ENCODE assay signal across 23 cellular contexts in the genomic region with DNA sequence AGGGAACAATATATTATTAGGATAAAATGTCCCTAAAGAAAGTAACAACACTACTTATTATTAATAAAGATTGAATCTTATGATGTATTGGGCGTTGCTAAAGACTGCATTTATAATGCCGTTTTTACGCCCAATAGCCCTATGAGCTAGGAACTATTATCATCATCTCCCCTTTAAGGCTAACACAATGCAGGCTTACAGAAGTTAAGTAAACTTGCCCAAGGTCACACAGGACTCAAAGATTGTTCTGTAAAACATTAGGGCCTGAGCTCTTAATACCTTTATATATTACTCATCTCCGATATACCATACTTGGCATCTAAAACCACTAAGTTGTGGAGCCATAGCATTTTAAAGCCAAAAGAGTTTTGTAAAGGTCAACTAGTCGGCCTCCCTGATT.
DNase-seq lines count a peak whose midpoint lies in the region; ATAC-seq, FAIRE-seq and TF ChIP-seq lines count a peak whose summit lies in the region.
"Had no signal": no experiment of that assay in that cellular context is flagged by ENCODE, and none has a peak within 500 bp of the region (broad histone marks: within the 10 kb centered on the region; RNA-seq: fewer than 3 reads in every experiment).

No MANE protein-coding gene starts in this region.

- WGBS in pancreas, 2 donors: 59 to 61% methylated on average over 5 of the region's 5 CpGs

- peak in 3 of 4 donors; percentile 23 to 78 (median 57) for ATAC-seq in pancreas
- ATAC-seq in gastrocnemius medialis: no peak
- ATAC-seq in HG03045 (IDR thresholded peaks at IDR 0.05; ENCODE audit: unreplicated experiment): no peak
- ATAC-seq: CD8-positive, alpha-beta T cell; GM12878 had no signal

- H3K4me3 ChIP-seq in pancreas (no peak overlapping the region), gastrocnemius medialis (no peak overlapping the region)
- H3K4me3 ChIP-seq: BLaER1, GM12878, HAP-1 had no signal

- H3K36me3 ChIP-seq in pancreas: peaks cover 0 to 6% (median 0%) of the 10 kb centered on the region in 3 donors
- no peaks in the 10 kb centered on the region for H3K36me3 ChIP-seq in gastrocnemius medialis
- H3K36me3 ChIP-seq: BLaER1, HAP-1 had no signal

- H3K4me1 ChIP-seq in pancreas (peaks cover 0 to 7% (median 7%) of the 10 kb centered on the region in 3 donors), gastrocnemius medialis (peaks cover 6 to 15% of the 10 kb centered on the region in 2 donors)
- H3K4me1 ChIP-seq: BLaER1, Caco-2 had no signal

- intact Hi-C loops in pancreas (cut with DNase I) (no loop called here), gastrocnemius medialis (cut with DNase I; ENCODE audit: low total_unique reads) (loop anchor here (5.0 to 10.0 kb wide), 2 partner anchors 85 to 203 kb away; no protein-coding TSS in a partner anchor)

- TF ChIP-seq CTCF in pancreas (IDR thresholded peaks at IDR 0.05) (no peak), gastrocnemius medialis (IDR thresholded peaks at IDR 0.05 in 4 of 5, conservative IDR thresholded peaks at IDR 0.05 in 1 of 5) (no peak)

- H3K9me3 ChIP-seq in pancreas: no peaks in the 10 kb centered on the region
- no peaks in the 10 kb centered on the region for H3K9me3 ChIP-seq in gastrocnemius medialis
- H3K9me3 ChIP-seq: BLaER1, Caco-2, HAP-1 had no signal

- FAIRE-seq in pancreas (lab: Jason Lieb, UNC): no peak
- FAIRE-seq: A204.1, GM12878, H54 had no signal

- DNase-seq in ELR (ENCODE audit: low read depth): peak; percentile 4
- peak; percentile 31 for DNase-seq in iris pigment epithelial cell (ENCODE audit: low read depth)
- no peak for DNase-seq in pancreas
- no peak for DNase-seq in gastrocnemius medialis
- DNase-seq in cerebellar nuclear complex (lab: John Stamatoyannopoulos, UW): no peak
- DNase-seq in activated naive CD4-positive, alpha-beta T cell treated with Interleukin-2 at 50 U/mL for 16 hours: no peak
- no peak for DNase-seq in NCI-H748 (lab: John Stamatoyannopoulos, UW; ENCODE audit: unreplicated experiment)
- DNase-seq: Caco-2; CD4-positive, CD25-positive, alpha-beta regulatory T cell; CD8-positive, alpha-beta T cell; DMS153; DND-41; GDM1; GOT3; HFFc6 had no signal

- TF ChIP-seq POLR2A in gastrocnemius medialis (IDR thresholded peaks at IDR 0.05): no peak

- H3K27me3 ChIP-seq in pancreas: no peaks in the 10 kb centered on the region
- no peaks in the 10 kb centered on the region for H3K27me3 ChIP-seq in gastrocnemius medialis
- H3K27me3 ChIP-seq: BLaER1 had no signal

- in situ Hi-C loops in gastrocnemius medialis (cut with MboI; ENCODE audit: low sequenced_read_pairs in 4 of 4): no loop called here

- no peak overlapping the region for H3K27ac ChIP-seq in pancreas
- H3K27ac ChIP-seq in gastrocnemius medialis: peak overlapping the region in 3 of 4 donors; percentile 59 to 60 (median 59)
- H3K27ac ChIP-seq: 22Rv1, BLaER1, C4-2B had no signal

Comparison
In these comparisons a context has a peak if more than half of its experiments do, and no peak if none do; other contexts are left out.
1. DNase-seq: peak in ELR (single experiment) and iris pigment epithelial cell (single experiment); none in pancreas (0 of 6), gastrocnemius medialis (0 of 2), cerebellar nuclear complex (0 of 2), activated naive CD4-positive, alpha-beta T cell treated with Interleukin-2 at 50 U/mL for 16 hours (single experiment) and NCI-H748 (single experiment).
2. ATAC-seq: peak in pancreas (3 of 4); none in gastrocnemius medialis (0 of 2) and HG03045 (single experiment).
3. H3K27ac ChIP-seq: peak in gastrocnemius medialis (3 of 4); none in pancreas (0 of 4).